ENCODE assay signal across 23 cellular contexts in the genomic region with DNA sequence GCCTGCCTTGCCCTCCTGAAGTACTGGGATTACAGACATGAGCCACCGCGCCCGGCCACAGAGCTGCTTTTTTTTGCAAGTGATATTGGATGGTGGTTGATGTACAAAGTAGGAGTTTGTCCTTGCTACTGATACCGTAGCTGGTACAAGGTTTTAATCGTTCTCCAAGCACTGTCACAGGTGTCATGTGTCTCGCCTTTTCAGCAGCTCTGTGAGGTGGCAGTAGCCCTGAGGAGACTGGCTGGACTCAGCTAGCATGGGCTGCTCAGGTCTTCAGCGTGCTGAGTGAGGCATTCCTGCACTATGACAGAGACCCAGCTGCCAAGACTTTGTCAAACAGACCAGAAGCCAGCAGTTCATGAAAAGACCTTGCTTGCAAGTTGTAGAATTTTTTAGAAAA. TPM values are rescaled to one million over a fixed set of nuclear protein-coding genes. Genes with fewer than 3 reads are reported as not detected.
DNase-seq lines count a peak whose midpoint lies in the region; ATAC-seq and TF ChIP-seq lines count a peak whose summit lies in the region.
"Had no signal": no experiment of that assay in that cellular context is flagged by ENCODE, and none has a peak within 500 bp of the region (broad histone marks: within the 10 kb centered on the region; RNA-seq: fewer than 3 reads in every experiment).

No MANE protein-coding gene starts in this region.

- no peaks in the 10 kb centered on the region for H3K27me3 Mint-ChIP-seq in WTC11 (ENCODE audit: low read depth)
- no peaks in the 10 kb centered on the region for H3K27me3 Mint-ChIP-seq in stimulated activated naive CD8-positive, alpha-beta T cell treated with anti-CD3 and anti-CD28 coated beads, Interleukin-15, amount 100 ng/mL, for 72 hours
- H3K27me3 Mint-ChIP-seq: B cell had no signal

- H3K23ac ChIP-seq in mesendoderm (ENCODE audit: low read length): no peak overlapping the region

- H3K9me3 Mint-ChIP-seq in WTC11: no peaks in the 10 kb centered on the region
- no peaks in the 10 kb centered on the region for H3K9me3 Mint-ChIP-seq in stimulated activated naive CD8-positive, alpha-beta T cell treated with anti-CD3 and anti-CD28 coated beads, Interleukin-15, amount 100 ng/mL, for 72 hours
- H3K9me3 Mint-ChIP-seq: CD14-positive monocyte, GM23338 had no signal

- no peak overlapping the region for H3K18ac ChIP-seq in mesendoderm (ENCODE audit: low read length)

- H2BK120ac ChIP-seq in mesendoderm (ENCODE audit: low read depth, low read length): no peak overlapping the region

- H4K8ac ChIP-seq in mesendoderm (ENCODE audit: low read depth, low read length): no peak overlapping the region

- CTCF ChIA-PET in WTC11 (lab: Charles Lee): interaction anchor here (0.5 to 0.6 kb wide), 2 partner anchors 239 to 671 kb away, joined by 3 to 4 read pairs; no protein-coding TSS in a partner anchor

- no peaks in the 10 kb centered on the region for H3K36me3 Mint-ChIP-seq in WTC11

- H3K27me3 ChIP-seq in right cardiac atrium (ENCODE audit: control insufficient read depth, insufficient read depth) (no peaks in the 10 kb centered on the region), mesendoderm (ENCODE audit: insufficient read depth, low read length, poor library complexity) (no peaks in the 10 kb centered on the region)

- no peaks in the 10 kb centered on the region for H3K36me3 ChIP-seq in mesendoderm (ENCODE audit: control insufficient read depth, insufficient read depth, low read length)
- H3K36me3 ChIP-seq: HAP-1 had no signal

- no peak overlapping the region for H3K4me3 Mint-ChIP-seq in WTC11
- H3K4me3 Mint-ChIP-seq in stimulated activated naive CD8-positive, alpha-beta T cell treated with anti-CD3 and anti-CD28 coated beads, Interleukin-15, amount 100 ng/mL, for 72 hours: no peak overlapping the region
- H3K4me3 Mint-ChIP-seq: B cell, CD14-positive monocyte, GM23338 had no signal

- H3K27ac Mint-ChIP-seq in WTC11: no peak overlapping the region
- no peak overlapping the region for H3K27ac Mint-ChIP-seq in stimulated activated naive CD8-positive, alpha-beta T cell treated with anti-CD3 and anti-CD28 coated beads, Interleukin-15, amount 100 ng/mL, for 72 hours
- H3K27ac Mint-ChIP-seq: B cell, CD14-positive monocyte, GM23338 had no signal

- H2BK15ac ChIP-seq in mesendoderm (replicated peaks; ENCODE audit: low read depth): no peak overlapping the region

- no peak overlapping the region for H3K4ac ChIP-seq in mesendoderm (ENCODE audit: low read depth, low read length)

- no peak overlapping the region for H3K4me2 ChIP-seq in mesendoderm (ENCODE audit: low read length)
- H3K4me2 ChIP-seq: A549, GM23338, KMS-11 had no signal

- DNase-seq in left ventricle myocardium superior (no peak), right cardiac atrium (no peak), WTC11 (ENCODE audit: low spot score) (no peak), mesendoderm (no peak), NCI-H1694 (lab: John Stamatoyannopoulos, UW) (no peak)
- DNase-seq in stimulated activated naive CD8-positive, alpha-beta T cell treated with anti-CD3 and anti-CD28 coated beads, Interleukin-15, amount 100 ng/mL, for 72 hours: no peak
- DNase-seq in activated effector memory CD4-positive, alpha-beta T cell treated with Interleukin-2 at 50 U/mL for 16 hours: no peak
- DNase-seq: EL, NCI-H1092 treated with DMSO at 0.1 percent for 48 hours, NCI-H1436 treated with DMSO at 0.1 percent for 48 hours, NCI-H2029 treated with DMSO at 0.1 percent for 48 hours, NCI-H446 treated with DMSO at 0.1 percent for 48 hours, NCI-H526 treated with DMSO at 0.1 percent for 48 hours, OCI-M1, SHP77 had no signal

- 64% methylated on average over 7 of the region's 7 CpGs for WGBS in right cardiac atrium
- WGBS in mesendoderm (ENCODE audit: extremely low coverage, insufficient coverage, low lambda C conversion rate): no CpG with 5 or more reads among the region's 7 CpGs

- no peak overlapping the region for H3K9ac ChIP-seq in mesendoderm (ENCODE audit: low read length)
- H3K9ac ChIP-seq: KMS-11 had no signal

- no peak overlapping the region for H2AK5ac ChIP-seq in mesendoderm (ENCODE audit: low read length)

- peak; percentile 60 for ATAC-seq in left ventricle myocardium superior
- no peak for ATAC-seq in right cardiac atrium
- 0 out of 2 replicates have a peak, but pooled peaks have one; percentile 30 for ATAC-seq in WTC11
- no peak for ATAC-seq in stimulated activated naive CD8-positive, alpha-beta T cell treated with anti-CD3 and anti-CD28 coated beads, Interleukin-15, amount 100 ng/mL, for 72 hours
- ATAC-seq: GM12878, GM23338 had no signal

- H3K56ac ChIP-seq in mesendoderm (ENCODE audit: low read length): peak overlapping the region; percentile 17

- H4K5ac ChIP-seq in mesendoderm (ENCODE audit: low read length): no peak overlapping the region

- H3K4me1 ChIP-seq in right cardiac atrium (ENCODE audit: control insufficient read depth, insufficient read depth, low read length) (peaks cover 3% of the 10 kb centered on the region), mesendoderm (ENCODE audit: control insufficient read depth, low read depth, low read length) (no peaks in the 10 kb centered on the region)
- H3K4me1 ChIP-seq: A549, HAP-1 had no signal

- H2BK5ac ChIP-seq in mesendoderm (ENCODE audit: low read length): no peak overlapping the region

- H3K4me3 ChIP-seq in right cardiac atrium (ENCODE audit: low read length) (no peak overlapping the region), mesendoderm (ENCODE audit: low read length) (no peak overlapping the region)
- H3K4me3 ChIP-seq: A549, GM12878, GM23338, HAP-1 had no signal

- H3K27ac ChIP-seq in right cardiac atrium (ENCODE audit: low read length): no peak overlapping the region
- no peak overlapping the region for H3K27ac ChIP-seq in mesendoderm (ENCODE audit: low read depth, low read length)
- H3K27ac ChIP-seq: A549, HL-60, KMS-11 had no signal

- POLR2A ChIA-PET in WTC11 (lab: Charles Lee): interaction anchor here (0.6 kb wide), 1 partner anchor 190 kb away, joined by 3 read pairs; no protein-coding TSS in a partner anchor

- TF ChIP-seq CTCF in WTC11 (IDR thresholded peaks at IDR 0.05): no peak

- 0 out of 2 replicates have a peak, but pooled peaks cover under 1% of the 10 kb centered on the region for H3K4me1 Mint-ChIP-seq in WTC11
- H3K4me1 Mint-ChIP-seq in stimulated activated naive CD8-positive, alpha-beta T cell treated with anti-CD3 and anti-CD28 coated beads, Interleukin-15, amount 100 ng/mL, for 72 hours: peaks cover 14% of the 10 kb centered on the region
- H3K4me1 Mint-ChIP-seq: CD14-positive monocyte had no signal

- H3K79me2 ChIP-seq in mesendoderm (ENCODE audit: control insufficient read depth, insufficient read depth, low read length): no peaks in the 10 kb centered on the region

- peaks cover 2% of the 10 kb centered on the region for H3K79me1 ChIP-seq in mesendoderm (ENCODE audit: low read length)

- intact Hi-C loops in left ventricle myocardium superior (cut with micrococcal nuclease) (no loop called here), right cardiac atrium (cut with DNase I) (no loop called here)

- no peaks in the 10 kb centered on the region for H3K9me3 ChIP-seq in right cardiac atrium (ENCODE audit: control insufficient read depth, low read length)
- H3K9me3 ChIP-seq: A549, HAP-1 had no signal

TF ChIP-seq in WTC11, 78 proteins besides CTCF, POLR2A, EP300 and RAD21:
- no peak for TF ChIP-seq NR2C2 (CRISPR knock-in tag; IDR thresholded peaks at IDR 0.05)
- TF ChIP-seq ZNF232 (CRISPR knock-in tag; IDR thresholded peaks at IDR 0.05): no peak
- no peak for TF ChIP-seq ZNF219 (CRISPR knock-in tag; IDR thresholded peaks at IDR 0.05; ENCODE audit: borderline replicate concordance)
- no peak for TF ChIP-seq HMGXB4 (CRISPR knock-in tag; IDR thresholded peaks at IDR 0.05)
- TF ChIP-seq FOXJ3 (CRISPR knock-in tag; IDR thresholded peaks at IDR 0.05; ENCODE audit: borderline replicate concordance): no peak

RNA-seq across cellular contexts. Expression of gene WWOX, which starts 7.2 kb away (rescaled TPM):
- 12.8 TPM for total RNA-seq in left ventricle myocardium superior
- 10 to 100 TPM; 10.1 to 14.9 (median 13.6) TPM for total RNA-seq in right cardiac atrium
- polyA plus RNA-seq in right cardiac atrium: 6.0 TPM
- 15.7 to 20.3 TPM (median 19.0 TPM) in 3 replicates for total RNA-seq in WTC11 (2021)
- polyA plus RNA-seq in mesendoderm (2013, experiment 1 of 2): 10.8 TPM
- 10.3 TPM for polyA plus RNA-seq in mesendoderm (2013, experiment 2 of 2)

Comparison
In these comparisons a context has a peak if more than half of its experiments do, and no peak if none do; other contexts are left out.
1. ATAC-seq: peak in left ventricle myocardium superior (single experiment) and WTC11 (single experiment); none in right cardiac atrium (0 of 2) and stimulated activated naive CD8-positive, alpha-beta T cell treated with anti-CD3 and anti-CD28 coated beads, Interleukin-15, amount 100 ng/mL, for 72 hours (single experiment).